ENCODE assay signal across 19 cellular contexts in genomic region chr16:53982631-53983042, GRCh38.
"Had no signal": no experiment of that assay in that cellular context is flagged by ENCODE, and none has a peak within 500 bp of the region (broad histone marks: within the 10 kb centered on the region; RNA-seq: fewer than 3 reads in every experiment).

No MANE protein-coding gene starts in this region.

- ATAC-seq: activated CD8-positive, alpha-beta T cell treated with anti-CD3 and anti-CD28 coated beads for 36 hours; activated naive CD8-positive, alpha-beta T cell treated with anti-CD3 and anti-CD28 coated beads, Interleukin-2, amount 50 U/mL, for 24 hours; heart right ventricle; naive thymus-derived CD4-positive, alpha-beta T cell; SK-N-SH treated with all-trans-retinoic acid at 6 μM for 48 hours; T-cell had no signal

- DNase-seq: activated B cell treated with CpG ODN at 0.5 μM for 24 hours; activated CD4-positive, alpha-beta T cell treated with anti-CD3 and anti-CD28 coated beads, Interleukin-2, amount 10 ng/mL, durations not matched to agents 24 days and 14 days; activated CD8-positive, alpha-beta T cell treated with anti-CD3 and anti-CD28 coated beads for 36 hours; activated naive CD4-positive, alpha-beta T cell treated with anti-CD3 and anti-CD28 coated beads for 36 hours; activated naive CD8-positive, alpha-beta T cell treated with anti-CD3 and anti-CD28 coated beads, Interleukin-2, amount 50 U/mL, for 24 hours; activated T-cell treated with anti-CD3 and anti-CD28 coated beads, Interleukin-2, amount 50 U/mL, for 24 hours; anterior cingulate cortex; cortex of kidney; effector CD8-positive, alpha-beta T cell; heart right ventricle; kidney glomerular epithelial cell; naive thymus-derived CD4-positive, alpha-beta T cell; stimulated activated CD4-positive, alpha-beta T cell treated with anti-CD3 and anti-CD28 coated beads, Interleukin-2, amount 100 ng/mL, for 24 hours; stimulated activated naive CD4-positive, alpha-beta T cell treated with Interleukin-2 at 50 U/mL for 16 hours; T-cell; thyroid gland had no signal

- H3K4me3 ChIP-seq: esophagus muscularis mucosa, heart right ventricle, neural progenitor cell, thyroid gland had no signal

- H3K9me3 ChIP-seq: esophagus muscularis mucosa, heart right ventricle, thyroid gland had no signal

- H3K27me3 ChIP-seq: esophagus muscularis mucosa, heart right ventricle, neural progenitor cell, thyroid gland had no signal

- H3K36me3 ChIP-seq: esophagus muscularis mucosa, heart right ventricle, neural progenitor cell, thyroid gland had no signal
